17 cellular contexts compared by ENCODE assay signal in the genomic region with DNA sequence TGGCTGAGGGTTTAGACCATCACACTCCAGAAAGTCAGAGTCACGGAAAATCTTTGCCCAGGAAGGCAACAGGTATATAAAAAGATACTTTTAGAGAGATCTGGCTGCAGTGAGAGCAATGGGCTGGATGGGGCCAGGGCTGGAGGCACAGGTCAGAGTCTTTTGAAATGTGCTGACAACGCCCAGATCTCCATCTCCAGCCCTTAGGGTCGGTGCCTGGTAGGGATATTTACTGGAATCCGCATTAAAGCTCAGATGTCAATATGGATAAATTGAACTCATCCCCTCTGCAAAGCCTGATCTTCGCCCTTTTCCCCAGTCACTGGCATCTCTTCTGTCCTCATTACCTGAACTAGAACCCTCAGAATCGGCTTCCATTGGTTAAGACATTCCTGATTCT.
"Had no signal": no experiment of that assay in that cellular context is flagged by ENCODE, and none has a peak within 500 bp of the region (broad histone marks: within the 10 kb centered on the region; RNA-seq: fewer than 3 reads in every experiment).

No MANE protein-coding gene starts in this region.

- ATAC-seq: lower lobe of right lung had no signal

- H3K9me3 ChIP-seq: esophagus squamous epithelium, lower lobe of right lung, neutrophil, tibial nerve had no signal

- H3K27me3 ChIP-seq: esophagus squamous epithelium, neutrophil, tibial nerve had no signal

- H3K36me3 ChIP-seq: esophagus squamous epithelium, lower lobe of right lung, neutrophil, tibial nerve had no signal

- H3K36me3 Mint-ChIP-seq: activated naive CD4-positive, alpha-beta T cell treated with anti-CD3 and anti-CD28 coated beads, Interleukin-2, amount 10 ng/mL, durations not matched to agents 7 days and 5 days; naive B cell had no signal

- H3K27me3 Mint-ChIP-seq: naive B cell had no signal

- H3K9me3 Mint-ChIP-seq: activated naive CD4-positive, alpha-beta T cell treated with anti-CD3 and anti-CD28 coated beads, Interleukin-2, amount 10 ng/mL, durations not matched to agents 7 days and 5 days; naive B cell; T-helper 1 cell treated with Interleukin-12 subunit alpha and Interleukin-12 subunit beta and Interleukin-4 antibody, amounts not matched to agents 30 μg/mL and 1 μg/mL, for 36 hours had no signal

- DNase-seq: activated CD4-positive, alpha-beta T cell treated with anti-CD3 and anti-CD28 coated beads, Interleukin-2, amount 50 U/mL, for 1 hour; activated CD4-positive, CD25-positive, alpha-beta regulatory T cell; activated naive CD4-positive, alpha-beta T cell treated with anti-CD3 and anti-CD28 coated beads, Interleukin-2, amount 10 ng/mL, durations not matched to agents 7 days and 5 days; caudate nucleus; esophagus squamous epithelium; lower lobe of right lung; naive B cell; SHP77 treated with DMSO at 0.1 percent for 48 hours; stimulated activated CD4-positive, alpha-beta T cell treated with anti-CD3 and anti-CD28 coated beads, Interleukin-15, amount 100 ng/mL, for 24 hours; stimulated activated CD4-positive, alpha-beta T cell treated with anti-CD3 and anti-CD28 coated beads, Interleukin-4, amount 100 ng/mL, for 1 hour; stimulated activated naive CD4-positive, alpha-beta T cell; substantia nigra had no signal

- H3K27ac ChIP-seq: esophagus squamous epithelium, lower lobe of right lung, neutrophil, parathyroid adenoma, skin epidermis had no signal

- H3K9ac ChIP-seq: parathyroid adenoma had no signal

- H3K4me3 ChIP-seq: esophagus squamous epithelium, lower lobe of right lung, skin epidermis, tibial nerve had no signal

- H3K27ac Mint-ChIP-seq: activated naive CD4-positive, alpha-beta T cell treated with anti-CD3 and anti-CD28 coated beads, Interleukin-2, amount 10 ng/mL, durations not matched to agents 7 days and 5 days; T-helper 1 cell treated with Interleukin-12 subunit alpha and Interleukin-12 subunit beta and Interleukin-4 antibody, amounts not matched to agents 30 μg/mL and 1 μg/mL, for 36 hours had no signal

- H3K4me3 Mint-ChIP-seq: activated naive CD4-positive, alpha-beta T cell treated with anti-CD3 and anti-CD28 coated beads, Interleukin-2, amount 10 ng/mL, durations not matched to agents 7 days and 5 days; naive B cell; T-helper 1 cell treated with Interleukin-12 subunit alpha and Interleukin-12 subunit beta and Interleukin-4 antibody, amounts not matched to agents 30 μg/mL and 1 μg/mL, for 36 hours had no signal

- H3K4me1 Mint-ChIP-seq: activated naive CD4-positive, alpha-beta T cell treated with anti-CD3 and anti-CD28 coated beads, Interleukin-2, amount 10 ng/mL, durations not matched to agents 7 days and 5 days; naive B cell had no signal
